In genomic region chr1:1435911-1436633, GRCh38 we compare ENCODE assay signal across 9 cellular contexts. TPM values are rescaled to one million over a fixed set of nuclear protein-coding genes. Genes with fewer than 3 reads are reported as not detected.
DNase-seq lines count a peak whose midpoint lies in the region; ATAC-seq and TF ChIP-seq lines count a peak whose summit lies in the region.
"Had no signal": no experiment of that assay in that cellular context is flagged by ENCODE, and none has a peak within 500 bp of the region (broad histone marks: within the 10 kb centered on the region; RNA-seq: fewer than 3 reads in every experiment).

No MANE protein-coding gene starts in this region.

- CTCF ChIA-PET in activated naive CD4-positive, alpha-beta T cell treated with anti-CD3 and anti-CD28 coated beads for 36 hours (lab: Charles Lee): no interaction called here

- H3K27me3 Mint-ChIP-seq in activated naive CD4-positive, alpha-beta T cell treated with anti-CD3 and anti-CD28 coated beads for 36 hours (ENCODE audit: low read depth): peaks cover 25% of the 10 kb centered on the region
- peaks cover 15% of the 10 kb centered on the region for H3K27me3 Mint-ChIP-seq in memory B cell

- no peaks in the 10 kb centered on the region for H3K27me3 ChIP-seq in transverse colon

- TF ChIP-seq EP300 in transverse colon (IDR thresholded peaks at IDR 0.05; ENCODE audit: low read depth): no peak

- no peak overlapping the region for H3K27ac Mint-ChIP-seq in activated naive CD4-positive, alpha-beta T cell treated with anti-CD3 and anti-CD28 coated beads for 36 hours
- H3K27ac Mint-ChIP-seq in memory B cell: no peak overlapping the region

- no peak for DNase-seq in activated naive CD4-positive, alpha-beta T cell treated with anti-CD3 and anti-CD28 coated beads for 36 hours
- no peak for DNase-seq in activated naive CD4-positive, alpha-beta T cell (lab: John Stamatoyannopoulos, UW)
- peak; percentile 7 for DNase-seq in cerebellum (ENCODE audit: low spot score)
- no peak for DNase-seq in memory B cell (ENCODE audit: low spot score in 2 of 2)
- DNase-seq in transverse colon: no peak
- no peak for DNase-seq in NCI-H2171 (lab: John Stamatoyannopoulos, UW)
- no peak for DNase-seq in erythroblast (lab: John Stamatoyannopoulos, UW)
- DNase-seq in activated CD4-positive, alpha-beta T cell treated with anti-CD3 and anti-CD28 coated beads for 4 hours: no peak

- in situ Hi-C loops in transverse colon (cut with MboI; ENCODE audit: low pct_ligation_motif_present in 1 of 4, low pct_unique_long_range_greater_than_20kb in 1 of 4, low sequenced_read_pairs in 3 of 4): no loop called here

- H3K4me1 ChIP-seq in transverse colon: peaks cover 61 to 81% (median 79%) of the 10 kb centered on the region in 4 donors

- no peaks in the 10 kb centered on the region for H3K9me3 Mint-ChIP-seq in activated naive CD4-positive, alpha-beta T cell treated with anti-CD3 and anti-CD28 coated beads for 36 hours
- no peaks in the 10 kb centered on the region for H3K9me3 Mint-ChIP-seq in memory B cell

- H3K36me3 Mint-ChIP-seq in activated naive CD4-positive, alpha-beta T cell treated with anti-CD3 and anti-CD28 coated beads for 36 hours (ENCODE audit: low read depth): no peaks in the 10 kb centered on the region
- no peaks in the 10 kb centered on the region for H3K36me3 Mint-ChIP-seq in memory B cell

- no peaks in the 10 kb centered on the region for H3K36me3 ChIP-seq in transverse colon

- peak overlapping the region; percentile 88 to 96 (median 94) for H3K27ac ChIP-seq in transverse colon

- peak overlapping the region; percentile 25 to 56 (median 51) for H3K4me3 ChIP-seq in transverse colon

- TF ChIP-seq POLR2A in transverse colon (IDR thresholded peaks at IDR 0.05) (no peak), erythroblast (IDR thresholded peaks at IDR 0.05; ENCODE audit: low read length) (no peak)

- intact Hi-C loops in activated naive CD4-positive, alpha-beta T cell treated with anti-CD3 and anti-CD28 coated beads for 36 hours (cut with micrococcal nuclease): no loop called here
- intact Hi-C loops in transverse colon (cut with DNase I; ENCODE audit: low total_unique reads): loop anchor here (5.0 kb wide), 1 partner anchor 34 kb away; no protein-coding TSS in a partner anchor

- ATAC-seq in memory B cell (ENCODE audit: low read depth): peak; percentile 3

- H3K4me1 Mint-ChIP-seq in activated naive CD4-positive, alpha-beta T cell treated with anti-CD3 and anti-CD28 coated beads for 36 hours (ENCODE audit: low read depth): peaks cover 14% of the 10 kb centered on the region
- H3K4me1 Mint-ChIP-seq in memory B cell: peaks cover 10% of the 10 kb centered on the region

- no peaks in the 10 kb centered on the region for H3K9me3 ChIP-seq in transverse colon

- H3K4me3 Mint-ChIP-seq in activated naive CD4-positive, alpha-beta T cell treated with anti-CD3 and anti-CD28 coated beads for 36 hours: peak overlapping the region; percentile 60
- H3K4me3 Mint-ChIP-seq in memory B cell: peak overlapping the region; percentile 54

- 12% methylated on average over 32 of the region's 40 CpGs; no CpG with 5 or more reads in 1 of the 2 donors for WGBS in transverse colon (ENCODE audit: low coverage in 1 of 2), 2 donors

- no peak for TF ChIP-seq CTCF in transverse colon (IDR thresholded peaks at IDR 0.05)

RNA-seq across cellular contexts. Expression of gene VWA1, which starts 0.6 kb away (rescaled TPM):
- under 1 TPM; 0.72 to 0.74 TPM for total RNA-seq in activated naive CD4-positive, alpha-beta T cell treated with anti-CD3 and anti-CD28 coated beads for 36 hours
- total RNA-seq in cerebellum (7.8 TPM), transverse colon (10 to 100 TPM; 29.4 to 82.0 (median 51.6) TPM)

RNA-seq across cellular contexts. Expression of gene ATAD3C, which starts 13.4 kb away (rescaled TPM):
- under 1 TPM; 0.42 to 0.57 TPM for total RNA-seq in activated naive CD4-positive, alpha-beta T cell treated with anti-CD3 and anti-CD28 coated beads for 36 hours
- not detected for total RNA-seq in cerebellum
- 1 to 10 TPM in 1 of 4 donors, under 1 TPM in 2, not detected in 1; 0.75 to 1.3 (median 1.00) TPM for total RNA-seq in transverse colon

RNA-seq across cellular contexts. Expression of gene ANKRD65, which starts 15.0 kb away (rescaled TPM):
- total RNA-seq in activated naive CD4-positive, alpha-beta T cell treated with anti-CD3 and anti-CD28 coated beads for 36 hours: not detected
- total RNA-seq in cerebellum (1.1 TPM), transverse colon (1 to 10 TPM in 3 of 4 donors, under 1 TPM in 1; 0.80 to 4.5 (median 1.9) TPM)
- total RNA-seq: activated CD8-positive, alpha-beta memory T cell treated with anti-CD3 and anti-CD28 coated beads for 36 hours had no signal

RNA-seq across cellular contexts. Expression of gene MRPL20, which starts 29.0 kb away (rescaled TPM):
- total RNA-seq in activated naive CD4-positive, alpha-beta T cell treated with anti-CD3 and anti-CD28 coated beads for 36 hours: 100 to 1,000 TPM; 103 to 107 TPM
- total RNA-seq in cerebellum (31.9 TPM), transverse colon (100 to 1,000 TPM in 1 of 4 donors, 10 to 100 TPM in 3; 40.0 to 183 (median 97.0) TPM)

RNA-seq across cellular contexts. Expression of gene ATAD3B, which starts 35.5 kb away (rescaled TPM):
- total RNA-seq in activated naive CD4-positive, alpha-beta T cell treated with anti-CD3 and anti-CD28 coated beads for 36 hours: 10 to 100 TPM; 32.7 to 38.7 TPM
- total RNA-seq in cerebellum: 14.1 TPM
- 100 to 1,000 TPM in 1 of 4 donors, 10 to 100 TPM in 3; 15.6 to 269 (median 39.2) TPM for total RNA-seq in transverse colon
